ENCODE assay signal across 1 cellular context in genomic region chr5:150132740-150133139, GRCh38.
TF ChIP-seq lines count a peak whose summit lies in the region.

No MANE protein-coding gene starts in this region.

TF ChIP-seq in IMR-90, 13 proteins besides CTCF, POLR2A, EP300 and RAD21:
- TF ChIP-seq NFE2L2 (IDR thresholded peaks at IDR 0.05; ENCODE audit: low read depth, low read length): no peak
- TF ChIP-seq USF2 (IDR thresholded peaks at IDR 0.05; ENCODE audit: low read depth, low read length): no peak
- no peak for TF ChIP-seq MXI1 (IDR thresholded peaks at IDR 0.05; ENCODE audit: borderline replicate concordance, low read depth, low read length)
- TF ChIP-seq FOS (IDR thresholded peaks at IDR 0.05; ENCODE audit: low read depth, low read length): no peak
- no peak for TF ChIP-seq BHLHE40 (IDR thresholded peaks at IDR 0.05; ENCODE audit: low read depth, low read length)
- TF ChIP-seq ELK1 (IDR thresholded peaks at IDR 0.05; ENCODE audit: borderline replicate concordance, low read depth, low read length): no peak
- TF ChIP-seq SMC3 (IDR thresholded peaks at IDR 0.05; ENCODE audit: low read depth, low read length): no peak
- TF ChIP-seq CEBPB (IDR thresholded peaks at IDR 0.05; ENCODE audit: low read depth, low read length): no peak
- TF ChIP-seq CHD1 (IDR thresholded peaks at IDR 0.05; ENCODE audit: low read depth, low read length): no peak
